ENCODE assay signal across 2 cellular contexts in genomic region chrX:152989292-152989658, GRCh38.
TF ChIP-seq lines count a peak whose summit lies in the region.

No MANE protein-coding gene starts in this region.

TF ChIP-seq in HEK293T, 16 proteins besides CTCF, POLR2A, EP300 and RAD21 (continued from another document):
- no peak for TF ChIP-seq FOXA1 (IDR thresholded peaks at IDR 0.05)

TF ChIP-seq in SK-N-SH, 30 proteins besides CTCF, POLR2A, EP300 and RAD21 (continued from another document):
- TF ChIP-seq REST (IDR thresholded peaks at IDR 0.05; ENCODE audit: low read depth, low read length): no peak
